In the genomic region with DNA sequence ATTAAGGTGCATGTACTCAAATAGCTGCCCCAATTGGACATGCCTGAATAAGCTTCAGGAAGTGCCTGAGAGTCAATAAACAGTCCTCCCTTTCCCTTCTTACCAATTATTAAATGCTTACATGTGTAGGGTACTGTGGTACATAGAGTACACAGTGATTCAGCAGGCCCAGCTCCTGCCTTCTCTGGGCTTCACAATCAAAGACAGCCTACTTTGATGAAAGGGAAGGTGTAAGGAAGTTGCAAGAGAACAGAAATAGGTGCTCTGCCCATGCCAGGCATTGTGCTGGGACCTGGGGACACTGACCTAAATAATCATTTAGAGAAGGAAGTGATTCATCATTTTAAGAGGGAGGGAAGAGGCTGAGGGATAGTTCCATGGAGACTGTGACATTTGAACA, we compare ENCODE assay signal across 12 cellular contexts. TPM values are rescaled to one million over a fixed set of nuclear protein-coding genes. Genes with fewer than 3 reads are reported as not detected.
DNase-seq lines count a peak whose midpoint lies in the region; ATAC-seq and TF ChIP-seq lines count a peak whose summit lies in the region.
"Had no signal": no experiment of that assay in that cellular context is flagged by ENCODE, and none has a peak within 500 bp of the region (broad histone marks: within the 10 kb centered on the region; RNA-seq: fewer than 3 reads in every experiment).

No MANE protein-coding gene starts in this region.

- CTCF ChIA-PET in HEK293 (lab: Yijun Ruan, JAX) = interaction anchor here (0.6 to 0.7 kb wide), 2 partner anchors 16 to 139 kb away, joined by 4 read pairs; no protein-coding TSS in a partner anchor
- CTCF ChIA-PET in activated CD4-positive, alpha-beta memory T cell treated with anti-CD3 and anti-CD28 coated beads, Interleukin-2, amount 10 ng/mL, durations not matched to agents 7 days and 5 days (lab: Charles Lee) = no interaction called here

- no peak for TF ChIP-seq EP300 in tibial nerve (IDR thresholded peaks at IDR 0.05)

- H3K27me3 ChIP-seq in RWPE2 (ENCODE audit: insufficient read depth, poor library complexity, severe bottlenecking) (no peaks in the 10 kb centered on the region), tibial nerve (no peaks in the 10 kb centered on the region)
- H3K27me3 ChIP-seq: brain microvascular endothelial cell, Peyer's patch had no signal

- peak; percentile 17; the same call in 1 of the 3 replicates for ATAC-seq in RWPE2 (ENCODE audit: low read depth)
- peak; percentile 63 for ATAC-seq in mucosa of descending colon
- ATAC-seq in HG02970 (IDR thresholded peaks at IDR 0.05; ENCODE audit: low FRiP score, unreplicated experiment) = no peak
- ATAC-seq in GM21717 (IDR thresholded peaks at IDR 0.05; ENCODE audit: unreplicated experiment) = no peak
- ATAC-seq: natural killer cell had no signal

- H3K27ac ChIP-seq in HEK293 (ENCODE audit: extremely low read depth, low read depth, low read length) (no peak overlapping the region), RWPE2 (ENCODE audit: poor library complexity, severe bottlenecking) (no peak overlapping the region), tibial nerve (no peak overlapping the region)
- H3K27ac ChIP-seq: brain microvascular endothelial cell, Peyer's patch had no signal

- H3K36me3 ChIP-seq in HEK293 (ENCODE audit: control insufficient read depth in 2 of 2, insufficient read depth in 1 of 2, low read length in 2 of 2) = no peaks in the 10 kb centered on the region
- H3K36me3 ChIP-seq in RWPE2 (ENCODE audit: low read depth) = no peaks in the 10 kb centered on the region
- H3K36me3 ChIP-seq in mucosa of descending colon (ENCODE audit: low read depth) = no peaks in the 10 kb centered on the region
- no peaks in the 10 kb centered on the region for H3K36me3 ChIP-seq in tibial nerve
- H3K36me3 ChIP-seq: brain microvascular endothelial cell, Peyer's patch had no signal

- POLR2A ChIA-PET in HEK293 (lab: Yijun Ruan, JAX) = no interaction called here
- POLR2A ChIA-PET in activated CD4-positive, alpha-beta memory T cell treated with anti-CD3 and anti-CD28 coated beads, Interleukin-2, amount 10 ng/mL, durations not matched to agents 7 days and 5 days (lab: Charles Lee) = interaction anchor here (0.9 kb wide), 1 partner anchor 139 kb away, joined by 3 read pairs; no protein-coding TSS in a partner anchor

- peaks cover 23% of the 10 kb centered on the region for H3K4me1 Mint-ChIP-seq in activated CD4-positive, alpha-beta memory T cell treated with anti-CD3 and anti-CD28 coated beads, Interleukin-2, amount 10 ng/mL, durations not matched to agents 7 days and 5 days

- H3K4me3 ChIP-seq in HEK293 (ENCODE audit: low read depth, low read length) (no peak overlapping the region), RWPE2 (ENCODE audit: severe bottlenecking) (no peak overlapping the region), mucosa of descending colon (no peak overlapping the region), tibial nerve (no peak overlapping the region)
- H3K4me3 ChIP-seq: Peyer's patch had no signal

- DNase-seq in COLO668 (lab: John Stamatoyannopoulos, UW; ENCODE audit: unreplicated experiment) (peak; percentile 47), RWPE2 (ENCODE audit: low spot score) (no peak), mucosa of descending colon (no peak), tibial nerve (ENCODE audit: low spot score in 2 of 2) (no peak)
- DNase-seq in activated CD4-positive, alpha-beta memory T cell treated with anti-CD3 and anti-CD28 coated beads, Interleukin-2, amount 10 ng/mL, durations not matched to agents 7 days and 5 days = no peak
- DNase-seq: brain microvascular endothelial cell, natural killer cell, NCI-H187, Peyer's patch had no signal

- intact Hi-C loops in mucosa of descending colon (cut with DNase I, micrococcal nuclease) = no loop called here

- H3K9me3 ChIP-seq in HEK293 (ENCODE audit: control insufficient read depth, insufficient read depth, low read depth, low read length) = no peaks in the 10 kb centered on the region
- H3K9me3 ChIP-seq in RWPE2 (ENCODE audit: severe bottlenecking) = no peaks in the 10 kb centered on the region
- no peaks in the 10 kb centered on the region for H3K9me3 ChIP-seq in mucosa of descending colon
- no peaks in the 10 kb centered on the region for H3K9me3 ChIP-seq in tibial nerve
- H3K9me3 ChIP-seq: Peyer's patch had no signal

- H3K27me3 Mint-ChIP-seq in activated CD4-positive, alpha-beta memory T cell treated with anti-CD3 and anti-CD28 coated beads, Interleukin-2, amount 10 ng/mL, durations not matched to agents 7 days and 5 days = no peaks in the 10 kb centered on the region

- H3K9me3 Mint-ChIP-seq in activated CD4-positive, alpha-beta memory T cell treated with anti-CD3 and anti-CD28 coated beads, Interleukin-2, amount 10 ng/mL, durations not matched to agents 7 days and 5 days = no peaks in the 10 kb centered on the region
- H3K9me3 Mint-ChIP-seq: natural killer cell had no signal

- no peak overlapping the region for H3K4me3 Mint-ChIP-seq in activated CD4-positive, alpha-beta memory T cell treated with anti-CD3 and anti-CD28 coated beads, Interleukin-2, amount 10 ng/mL, durations not matched to agents 7 days and 5 days
- H3K4me3 Mint-ChIP-seq: natural killer cell had no signal

- H3K4me1 ChIP-seq in HEK293 (ENCODE audit: control insufficient read depth, insufficient read depth, low read length) (peaks cover 7% of the 10 kb centered on the region; the same call in 1 of the 2 replicates), RWPE2 (ENCODE audit: insufficient read depth, poor library complexity, severe bottlenecking) (no peaks in the 10 kb centered on the region), mucosa of descending colon (ENCODE audit: low read depth) (peaks cover 5% of the 10 kb centered on the region), tibial nerve (peaks cover 0 to 39% (median 10%) of the 10 kb centered on the region in 4 donors)

- peaks cover 4% of the 10 kb centered on the region for H3K36me3 Mint-ChIP-seq in activated CD4-positive, alpha-beta memory T cell treated with anti-CD3 and anti-CD28 coated beads, Interleukin-2, amount 10 ng/mL, durations not matched to agents 7 days and 5 days (ENCODE audit: low read depth)
- H3K36me3 Mint-ChIP-seq: natural killer cell had no signal

- no peak for TF ChIP-seq POLR2A in tibial nerve (IDR thresholded peaks at IDR 0.05)

- no peak overlapping the region for H3K27ac Mint-ChIP-seq in activated CD4-positive, alpha-beta memory T cell treated with anti-CD3 and anti-CD28 coated beads, Interleukin-2, amount 10 ng/mL, durations not matched to agents 7 days and 5 days
- H3K27ac Mint-ChIP-seq: natural killer cell had no signal

- no peak for TF ChIP-seq CTCF in HEK293 (tag by site-specific recombination; IDR thresholded peaks at IDR 0.05)
- no peak for TF ChIP-seq CTCF in RWPE2 (IDR thresholded peaks at IDR 0.05; ENCODE audit: poor library complexity, severe bottlenecking)
- no peak for TF ChIP-seq CTCF in mucosa of descending colon (IDR thresholded peaks at IDR 0.05)
- no peak for TF ChIP-seq CTCF in tibial nerve (IDR thresholded peaks at IDR 0.05)

TF ChIP-seq in HEK293, 187 proteins besides CTCF, POLR2A, EP300 and RAD21 (continues in another document):
- no peak for TF ChIP-seq ZNF837 (tag by site-specific recombination; IDR thresholded peaks at IDR 0.05)
- no peak for TF ChIP-seq ZNF202 (tag by site-specific recombination; IDR thresholded peaks at IDR 0.05; ENCODE audit: borderline replicate concordance)
- TF ChIP-seq ZNF48 (tag by site-specific recombination; IDR thresholded peaks at IDR 0.05) = no peak
- TF ChIP-seq ZBTB17 (tag by site-specific recombination; IDR thresholded peaks at IDR 0.05) = peak; percentile 42; the same call in 1 of the 2 replicates
- 0 out of 2 replicates have a peak, but pooled peaks have one; percentile 31 for TF ChIP-seq WT1 (tag by site-specific recombination; IDR thresholded peaks at IDR 0.05)
- TF ChIP-seq ZBTB7A (tag by site-specific recombination; IDR thresholded peaks at IDR 0.05; ENCODE audit: low read depth) = no peak
- TF ChIP-seq ZNF561 (tag by site-specific recombination; IDR thresholded peaks at IDR 0.05; ENCODE audit: borderline replicate concordance) = no peak
- TF ChIP-seq ELK4 (IDR thresholded peaks at IDR 0.05; ENCODE audit: borderline replicate concordance, low read depth, low read length) = no peak
- TF ChIP-seq KLF7 (tag by site-specific recombination; IDR thresholded peaks at IDR 0.05; ENCODE audit: borderline replicate concordance) = no peak
- TF ChIP-seq, protein P1, sequence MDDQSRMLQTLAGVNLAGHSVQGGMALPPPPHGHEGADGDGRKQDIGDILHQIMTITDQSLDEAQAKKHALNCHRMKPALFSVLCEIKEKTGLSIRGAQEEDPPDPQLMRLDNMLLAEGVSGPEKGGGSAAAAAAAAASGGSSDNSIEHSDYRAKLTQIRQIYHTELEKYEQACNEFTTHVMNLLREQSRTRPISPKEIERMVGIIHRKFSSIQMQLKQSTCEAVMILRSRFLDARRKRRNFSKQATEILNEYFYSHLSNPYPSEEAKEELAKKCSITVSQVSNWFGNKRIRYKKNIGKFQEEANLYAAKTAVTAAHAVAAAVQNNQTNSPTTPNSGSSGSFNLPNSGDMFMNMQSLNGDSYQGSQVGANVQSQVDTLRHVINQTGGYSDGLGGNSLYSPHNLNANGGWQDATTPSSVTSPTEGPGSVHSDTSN (CRISPR knock-in tag; IDR thresholded peaks at IDR 0.05) = no peak
- no peak for TF ChIP-seq ZNF121 (tag by site-specific recombination; IDR thresholded peaks at IDR 0.05)
- TF ChIP-seq ZNF274 (IDR thresholded peaks at IDR 0.05; ENCODE audit: low read length) = no peak
- no peak for TF ChIP-seq ZNF274 (tag by site-specific recombination; IDR thresholded peaks at IDR 0.05; ENCODE audit: borderline replicate concordance)
- TF ChIP-seq PRDM1 (tag by site-specific recombination; IDR thresholded peaks at IDR 0.05) = no peak
- TF ChIP-seq ZNF768 (tag by site-specific recombination; IDR thresholded peaks at IDR 0.05) = no peak
- no peak for TF ChIP-seq ZNF157 (tag by site-specific recombination; IDR thresholded peaks at IDR 0.05)

RNA-seq across cellular contexts. Expression of gene FRY, which starts 17.2 kb away (rescaled TPM):
- total RNA-seq in mucosa of descending colon = 10 to 100 TPM in 2 of 3 donors, 1 to 10 TPM in 1; 9.2 to 38.5 (median 10.5) TPM
- total RNA-seq in tibial nerve = 10 to 100 TPM; 48.9 to 94.6 (median 75.8) TPM
- total RNA-seq in activated CD4-positive, alpha-beta memory T cell treated with anti-CD3 and anti-CD28 coated beads, Interleukin-2, amount 10 ng/mL, durations not matched to agents 7 days and 5 days = 10 to 100 TPM; 13.1 to 13.8 TPM

Comparison
In these comparisons a context has a peak if more than half of its experiments do, and no peak if none do; other contexts are left out.
1. ATAC-seq: peak in RWPE2 (single experiment) and mucosa of descending colon (single experiment); none in HG02970 (single experiment) and GM21717 (single experiment).